20 cellular contexts compared by ENCODE assay signal in the genomic region with DNA sequence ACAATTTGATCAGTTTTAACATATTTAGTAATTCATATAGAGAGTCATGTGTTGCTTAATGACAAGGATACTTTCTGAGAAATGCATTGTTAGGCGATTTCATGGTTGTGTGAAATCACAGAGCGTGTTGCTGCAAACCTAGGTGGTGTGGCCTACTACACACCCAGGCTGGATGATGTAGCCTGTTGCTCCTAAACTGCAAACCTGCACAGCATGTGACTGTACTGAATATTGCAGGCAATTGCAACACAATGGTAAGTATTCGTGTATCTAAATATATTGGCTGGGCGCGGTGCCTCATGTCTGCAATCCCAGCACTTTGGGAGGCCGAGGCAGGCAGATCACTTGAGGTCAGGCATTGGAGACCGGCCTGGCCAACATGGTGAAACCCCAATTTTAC.
"Had no signal": no experiment of that assay in that cellular context is flagged by ENCODE, and none has a peak within 500 bp of the region (broad histone marks: within the 10 kb centered on the region; RNA-seq: fewer than 3 reads in every experiment).

No MANE protein-coding gene starts in this region.

- H3K36me3 ChIP-seq: brain microvascular endothelial cell, gastrocnemius medialis, heart right ventricle, lower lobe of right lung, neural progenitor cell, right lobe of liver, thyroid gland, uterus had no signal

- ATAC-seq: activated CD8-positive, alpha-beta T cell treated with anti-CD3 and anti-CD28 coated beads, Interleukin-2, amount 10 ng/mL, durations not matched to agents 7 days and 5 days; gastrocnemius medialis; heart right ventricle; left colon; lower lobe of right lung; right lobe of liver; stimulated activated effector memory CD8-positive, alpha-beta T cell treated with anti-CD3 and anti-CD28 coated beads, Interleukin-12 subunit alpha, Interleukin-12 subunit beta, amount 100 ng/mL, for 72 hours had no signal

- H3K27ac ChIP-seq: brain microvascular endothelial cell, gastrocnemius medialis, heart right ventricle, lower lobe of right lung, neural progenitor cell, right lobe of liver, thyroid gland, uterus had no signal

- H3K9ac ChIP-seq: neural progenitor cell had no signal

- DNase-seq: activated B cell treated with CpG ODN at 0.5 μM for 24 hours; activated CD4-positive, alpha-beta T cell treated with anti-CD3 and anti-CD28 coated beads, Interleukin-2, amount 10 ng/mL, durations not matched to agents 24 days and 14 days; activated CD8-positive, alpha-beta memory T cell treated with anti-CD3 and anti-CD28 coated beads, Interleukin-2, amount 50 U/mL, for 4 hours; activated CD8-positive, alpha-beta T cell treated with anti-CD3 and anti-CD28 coated beads, Interleukin-2, amount 10 ng/mL, durations not matched to agents 7 days and 5 days; activated gamma-delta T cell treated with Interleukin-2 at 50 U/mL for 16 hours; activated naive CD8-positive, alpha-beta T cell treated with anti-CD3 and anti-CD28 coated beads for 36 hours; anterior cingulate cortex; brain microvascular endothelial cell; cerebellar nuclear complex; effector memory CD4-positive, alpha-beta T cell; gastrocnemius medialis; heart right ventricle; left colon; lower lobe of right lung; right lobe of liver; stimulated activated CD4-positive, alpha-beta T cell treated with anti-CD3 and anti-CD28 coated beads, Interleukin-2, amount 100 ng/mL, for 24 hours; thyroid gland; uterus had no signal

- H3K27me3 ChIP-seq: brain microvascular endothelial cell, right lobe of liver, thyroid gland, uterus had no signal

- H3K4me3 ChIP-seq: gastrocnemius medialis, heart right ventricle, lower lobe of right lung, neural progenitor cell, right lobe of liver, thyroid gland, uterus had no signal

- H3K9me3 ChIP-seq: gastrocnemius medialis, lower lobe of right lung, right lobe of liver, thyroid gland, uterus had no signal

- H3K4me1 ChIP-seq: neural progenitor cell had no signal
